10 cellular contexts compared by ENCODE assay signal in genomic region chr14:58747181-58747580, GRCh38.
DNase-seq lines count a peak whose midpoint lies in the region; ATAC-seq and TF ChIP-seq lines count a peak whose summit lies in the region.
"Had no signal": no experiment of that assay in that cellular context is flagged by ENCODE, and none has a peak within 500 bp of the region (broad histone marks: within the 10 kb centered on the region; RNA-seq: fewer than 3 reads in every experiment).

No MANE protein-coding gene starts in this region.

- H3K27ac ChIP-seq in RWPE2 (ENCODE audit: poor library complexity, severe bottlenecking) = peak overlapping the region; percentile 26

- TF ChIP-seq CTCF in RWPE2 (IDR thresholded peaks at IDR 0.05; ENCODE audit: poor library complexity, severe bottlenecking) (no peak), fibroblast of villous mesenchyme (IDR thresholded peaks at IDR 0.05; ENCODE audit: insufficient read depth, low read depth, low read length) (no peak)

- H3K36me3 ChIP-seq in RWPE2 (ENCODE audit: low read depth) = no peaks in the 10 kb centered on the region
- no peaks in the 10 kb centered on the region for H3K36me3 ChIP-seq in H7 (replicated peaks; ENCODE audit: control insufficient read depth, insufficient read depth, low read length)

- H3K9me3 ChIP-seq in RWPE2 (ENCODE audit: severe bottlenecking) = no peaks in the 10 kb centered on the region

- DNase-seq in CD1c-positive myeloid dendritic cell (ENCODE audit: extremely low spot score) (peak; percentile 75), RWPE2 (ENCODE audit: low spot score) (peak; percentile 61), fibroblast of villous mesenchyme (ENCODE audit: low read depth) (peak; percentile 100), posterior vena cava (ENCODE audit: low spot score) (peak; percentile 88), DMS153 (lab: John Stamatoyannopoulos, UW) (no peak), H7 (no peak)
- no peak for DNase-seq in activated CD4-positive, alpha-beta T cell treated with anti-CD3 and anti-CD28 coated beads for 4 hours
- DNase-seq: activated CD4-positive, CD25-positive, alpha-beta regulatory T cell; NCI-H510A had no signal

- peak; percentile 52 for ATAC-seq in RWPE2 (ENCODE audit: low read depth)
- ATAC-seq in HG03139 (IDR thresholded peaks at IDR 0.05; ENCODE audit: unreplicated experiment) = no peak

- peaks cover 42% of the 10 kb centered on the region for H3K4me1 ChIP-seq in RWPE2 (ENCODE audit: insufficient read depth, poor library complexity, severe bottlenecking)

- H3K27me3 ChIP-seq in RWPE2 (ENCODE audit: insufficient read depth, poor library complexity, severe bottlenecking) (no peaks in the 10 kb centered on the region), H7 (ENCODE audit: control insufficient read depth, insufficient read depth, low read length) (no peaks in the 10 kb centered on the region)

- no peak overlapping the region for H3K4me3 ChIP-seq in RWPE2 (ENCODE audit: severe bottlenecking)
- no peak overlapping the region for H3K4me3 ChIP-seq in fibroblast of villous mesenchyme (ENCODE audit: low read depth, low read length)
- H3K4me3 ChIP-seq in H7 (ENCODE audit: insufficient read depth, low read depth, low read length) = no peak overlapping the region

- intact Hi-C loops in posterior vena cava (cut with DNase I) = no loop called here

Comparison
In these comparisons a context has a peak if more than half of its experiments do, and no peak if none do; other contexts are left out.
1. DNase-seq: peak in CD1c-positive myeloid dendritic cell (single experiment), RWPE2 (single experiment), fibroblast of villous mesenchyme (single experiment) and posterior vena cava (single experiment); none in DMS153 (single experiment), activated CD4-positive, alpha-beta T cell treated with anti-CD3 and anti-CD28 coated beads for 4 hours (0 of 2) and H7 (single experiment).